8 cellular contexts compared by ENCODE assay signal in the genomic region with DNA sequence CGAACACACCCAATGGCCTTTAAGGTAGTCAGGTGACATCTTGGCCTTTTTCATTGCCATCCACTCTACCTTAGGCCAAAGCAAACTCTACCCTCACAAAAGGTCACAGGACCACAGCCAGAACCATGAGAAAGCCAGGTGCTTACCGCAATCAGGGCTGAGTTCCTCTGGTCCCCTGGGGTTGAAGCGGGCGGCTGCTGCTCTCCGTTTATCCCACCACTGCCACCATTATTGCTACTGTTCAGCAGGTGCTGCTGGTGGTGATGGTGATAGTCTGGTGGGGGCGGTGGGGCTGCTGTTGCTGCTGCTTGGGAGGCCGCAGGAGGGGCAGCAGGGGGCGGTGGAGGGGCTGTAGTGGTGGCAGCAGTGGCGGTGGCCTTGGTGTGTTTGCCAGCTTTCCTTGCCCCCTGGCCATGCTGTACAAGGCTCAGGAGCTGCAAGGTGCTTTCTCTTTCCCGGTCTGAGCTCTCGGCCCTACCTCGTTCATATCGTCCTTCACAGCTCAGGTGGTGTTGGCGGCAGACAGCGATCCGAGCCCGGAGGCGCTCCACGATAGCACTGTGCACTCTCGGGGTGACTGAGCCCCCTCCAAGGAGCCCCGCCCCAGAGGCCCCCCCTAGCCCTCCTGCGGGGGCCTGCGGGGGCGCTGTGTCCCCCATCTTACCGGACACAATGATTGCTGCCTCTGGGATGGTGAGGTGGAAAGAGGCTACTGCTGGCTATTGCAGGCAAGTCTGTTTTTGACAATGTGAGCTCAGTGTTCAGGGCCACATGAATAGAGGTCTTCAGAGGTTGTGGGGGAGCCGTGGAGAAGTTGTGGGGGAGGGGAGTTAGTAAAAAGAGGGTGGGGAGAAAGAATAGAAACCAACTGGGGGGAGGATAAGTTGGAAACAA. TPM values are rescaled to one million over a fixed set of nuclear protein-coding genes. Genes with fewer than 3 reads are reported as not detected.
DNase-seq lines count a peak whose midpoint lies in the region; ATAC-seq and TF ChIP-seq lines count a peak whose summit lies in the region.

No MANE protein-coding gene starts in this region.

- H3K4me2 ChIP-seq in Loucy (ENCODE audit: low read depth, low read length, poor library complexity, severe bottlenecking), result peak overlapping the region; percentile 78

- H3K4me1 Mint-ChIP-seq in activated CD4-positive, alpha-beta memory T cell treated with anti-CD3 and anti-CD28 coated beads, Interleukin-2, amount 10 ng/mL, durations not matched to agents 7 days and 5 days, result peaks cover 41% of the 10 kb centered on the region
- H3K4me1 Mint-ChIP-seq in effector memory CD8-positive, alpha-beta T cell (ENCODE audit: low read depth in 2 of 2), result peaks cover 46 to 60% of the 10 kb centered on the region in 2 donors

- H3K27me3 Mint-ChIP-seq in activated CD4-positive, alpha-beta memory T cell treated with anti-CD3 and anti-CD28 coated beads, Interleukin-2, amount 10 ng/mL, durations not matched to agents 7 days and 5 days, result no peaks in the 10 kb centered on the region
- H3K27me3 Mint-ChIP-seq in effector memory CD8-positive, alpha-beta T cell, result no peaks in the 10 kb centered on the region

- CTCF ChIA-PET in activated CD4-positive, alpha-beta memory T cell treated with anti-CD3 and anti-CD28 coated beads, Interleukin-2, amount 10 ng/mL, durations not matched to agents 7 days and 5 days (lab: Charles Lee), result interaction anchor here (0.6 to 8.3 kb wide), 38 partner anchors 10 to 551 kb away, joined by 3 to 146 read pairs (median 11); a partner anchor contains a TSS

- ATAC-seq in GM21390 (IDR thresholded peaks at IDR 0.05; ENCODE audit: unreplicated experiment), result peak; percentile 28
- ATAC-seq in effector memory CD8-positive, alpha-beta T cell (replicated peaks), result peak; percentile 63

- no peaks in the 10 kb centered on the region for H3K9me3 Mint-ChIP-seq in activated CD4-positive, alpha-beta memory T cell treated with anti-CD3 and anti-CD28 coated beads, Interleukin-2, amount 10 ng/mL, durations not matched to agents 7 days and 5 days
- H3K9me3 Mint-ChIP-seq in effector memory CD8-positive, alpha-beta T cell, result no peaks in the 10 kb centered on the region

- peak overlapping the region; percentile 65 for H3K9ac ChIP-seq in Loucy (ENCODE audit: low read depth, low read length, poor library complexity, severe bottlenecking)

- no peaks in the 10 kb centered on the region for H3K36me3 ChIP-seq in Loucy (ENCODE audit: insufficient read depth, low read length)

- peak overlapping the region; percentile 88 for H3K27ac Mint-ChIP-seq in activated CD4-positive, alpha-beta memory T cell treated with anti-CD3 and anti-CD28 coated beads, Interleukin-2, amount 10 ng/mL, durations not matched to agents 7 days and 5 days
- H3K27ac Mint-ChIP-seq in effector memory CD8-positive, alpha-beta T cell, result peak overlapping the region; percentile 90 to 91

- H3K4me3 Mint-ChIP-seq in activated CD4-positive, alpha-beta memory T cell treated with anti-CD3 and anti-CD28 coated beads, Interleukin-2, amount 10 ng/mL, durations not matched to agents 7 days and 5 days, result peak overlapping the region; percentile 97
- peak overlapping the region; percentile 87 to 98 for H3K4me3 Mint-ChIP-seq in effector memory CD8-positive, alpha-beta T cell

- peak overlapping the region; percentile 84 for H3K4me3 ChIP-seq in Loucy (ENCODE audit: low read length, poor library complexity, severe bottlenecking)

- H3K27me3 ChIP-seq in Loucy (ENCODE audit: insufficient read depth, low read length, poor library complexity, severe bottlenecking), result no peaks in the 10 kb centered on the region

- TF ChIP-seq CTCF in Loucy (conservative IDR thresholded peaks at IDR 0.05; ENCODE audit: low read length), result peak; percentile 53

- peaks cover 24% of the 10 kb centered on the region for H3K36me3 Mint-ChIP-seq in activated CD4-positive, alpha-beta memory T cell treated with anti-CD3 and anti-CD28 coated beads, Interleukin-2, amount 10 ng/mL, durations not matched to agents 7 days and 5 days (ENCODE audit: low read depth)
- peaks cover 6% of the 10 kb centered on the region for H3K36me3 Mint-ChIP-seq in effector memory CD8-positive, alpha-beta T cell (ENCODE audit: insufficient read depth)

- POLR2A ChIA-PET in activated CD4-positive, alpha-beta memory T cell treated with anti-CD3 and anti-CD28 coated beads, Interleukin-2, amount 10 ng/mL, durations not matched to agents 7 days and 5 days (lab: Charles Lee), result interaction anchor here (0.8 to 7.4 kb wide), 26 partner anchors 10 to 552 kb away, joined by 3 to 92 read pairs (median 6); a partner anchor contains a TSS

- peaks cover 33% of the 10 kb centered on the region for H3K4me1 ChIP-seq in Loucy (ENCODE audit: insufficient read depth, low read length, poor library complexity, severe bottlenecking)

- H3K79me2 ChIP-seq in Loucy (ENCODE audit: insufficient read depth, low read length), result no peaks in the 10 kb centered on the region

- H3F3A ChIP-seq in Loucy (ENCODE audit: low read depth), result no peaks in the 10 kb centered on the region

- DNase-seq in C1 segment of cervical spinal cord (lab: John Stamatoyannopoulos, UW) (peak in 13 of 14 donors; percentile 18 to 84 (median 52)), midbrain (lab: John Stamatoyannopoulos, UW) (peak; percentile 72), NCI-H1105 (lab: John Stamatoyannopoulos, UW) (no peak)
- peak; percentile 78 for DNase-seq in activated CD4-positive, alpha-beta memory T cell treated with anti-CD3 and anti-CD28 coated beads, Interleukin-2, amount 10 ng/mL, durations not matched to agents 7 days and 5 days
- DNase-seq in effector memory CD8-positive, alpha-beta T cell, result peak; percentile 69 to 73 (median 69)
- peak; percentile 41 to 47 for DNase-seq in stimulated activated CD8-positive, alpha-beta memory T cell treated with anti-CD3 and anti-CD28 coated beads, Interleukin-7, amount 100 ng/mL, for 48 hours (ENCODE audit: extremely low read depth in 1 of 2, low read depth in 1 of 2)

- H2AFZ ChIP-seq in Loucy (ENCODE audit: low read length), result peak overlapping the region; percentile 99; the same call in 1 of the 2 replicates

- no peaks in the 10 kb centered on the region for H4K20me1 ChIP-seq in Loucy (ENCODE audit: insufficient read depth, low read length, poor library complexity, severe bottlenecking)

- H3K9me2 ChIP-seq in Loucy (replicated peaks; ENCODE audit: low read depth, low read length), result no peaks in the 10 kb centered on the region

- no peaks in the 10 kb centered on the region for H3K9me3 ChIP-seq in Loucy (ENCODE audit: insufficient read depth, low read depth, low read length)

RNA-seq across cellular contexts. Expression of a gene that starts 1.5 kb away (rescaled TPM):
- total RNA-seq in activated CD4-positive, alpha-beta memory T cell treated with anti-CD3 and anti-CD28 coated beads, Interleukin-2, amount 10 ng/mL, durations not matched to agents 7 days and 5 days, result 10 to 100 TPM; 19.2 to 19.3 TPM

RNA-seq across cellular contexts. Expression of a gene that starts 48.2 kb away (rescaled TPM):
- total RNA-seq in activated CD4-positive, alpha-beta memory T cell treated with anti-CD3 and anti-CD28 coated beads, Interleukin-2, amount 10 ng/mL, durations not matched to agents 7 days and 5 days, result 10 to 100 TPM; 31.5 to 32.9 TPM

RNA-seq across cellular contexts. Expression of a gene that starts 48.3 kb away (rescaled TPM):
- 10 to 100 TPM; 11.9 to 12.0 TPM for total RNA-seq in activated CD4-positive, alpha-beta memory T cell treated with anti-CD3 and anti-CD28 coated beads, Interleukin-2, amount 10 ng/mL, durations not matched to agents 7 days and 5 days
